8 cellular contexts compared by ENCODE assay signal in genomic region chr16:6211644-6212043, GRCh38.
"Had no signal": no experiment of that assay in that cellular context is flagged by ENCODE, and none has a peak within 500 bp of the region (broad histone marks: within the 10 kb centered on the region; RNA-seq: fewer than 3 reads in every experiment).

No MANE protein-coding gene starts in this region.

- H3K9ac ChIP-seq: KMS-11 had no signal

- H3K4me2 ChIP-seq: KMS-11 had no signal

- FAIRE-seq: HepG2, HTR-8/SVneo, K562 had no signal

- DNase-seq: IMR-90, KBM-7, KG1 had no signal

- ATAC-seq: HepG2, K562 had no signal

- H3K27ac ChIP-seq: HL-60, KMS-11 had no signal

- H3K4me3 ChIP-seq: K562 had no signal
